1 cellular context compared by ENCODE assay signal in the genomic region with DNA sequence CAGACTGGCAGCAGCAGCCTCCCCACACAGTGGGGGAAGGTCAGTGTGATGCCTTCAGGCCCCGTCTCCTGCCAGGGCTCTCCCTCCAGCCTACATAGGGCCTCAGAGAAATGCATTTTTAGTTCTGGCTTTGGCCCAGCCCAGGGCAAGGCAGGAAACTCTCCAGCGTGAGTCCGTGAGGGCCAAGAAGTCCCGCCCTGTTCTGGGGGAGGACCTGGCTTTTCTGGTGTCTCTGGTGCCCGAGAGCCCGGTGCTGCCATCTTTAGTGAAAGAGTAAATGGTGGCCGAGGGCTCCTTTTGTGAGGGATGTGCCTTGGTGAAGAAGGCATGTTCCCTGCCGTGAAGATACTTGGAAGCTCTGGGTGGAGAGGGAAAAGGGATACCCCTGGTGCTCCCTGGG.
TF ChIP-seq lines count a peak whose summit lies in the region.

No MANE protein-coding gene starts in this region.

TF ChIP-seq in H1, 55 proteins besides CTCF, POLR2A, EP300 and RAD21:
- TF ChIP-seq ASH2L (IDR thresholded peaks at IDR 0.05; ENCODE audit: low read length), result no peak
TF ChIP-seq in H1: peak in this region for 0.
